21 cellular contexts compared by ENCODE assay signal in genomic region chr3:160968731-160969130, GRCh38.
DNase-seq lines count a peak whose midpoint lies in the region; ATAC-seq and TF ChIP-seq lines count a peak whose summit lies in the region.
"Had no signal": no experiment of that assay in that cellular context is flagged by ENCODE, and none has a peak within 500 bp of the region (broad histone marks: within the 10 kb centered on the region; RNA-seq: fewer than 3 reads in every experiment).

No MANE protein-coding gene starts in this region.

- no peaks in the 10 kb centered on the region for H3F3A ChIP-seq in GM23338 (replicated peaks; ENCODE audit: low read depth)

- peaks cover 13% of the 10 kb centered on the region for H3K4me1 Mint-ChIP-seq in GM23338
- H3K4me1 Mint-ChIP-seq in activated naive CD4-positive, alpha-beta T cell treated with anti-CD3 and anti-CD28 coated beads for 36 hours (ENCODE audit: low read depth) = peaks cover 6% of the 10 kb centered on the region

- H3K27ac Mint-ChIP-seq in GM23338 = no peak overlapping the region
- no peak overlapping the region for H3K27ac Mint-ChIP-seq in activated naive CD4-positive, alpha-beta T cell treated with anti-CD3 and anti-CD28 coated beads for 36 hours
- H3K27ac Mint-ChIP-seq: activated CD4-positive, alpha-beta T cell treated with anti-CD3 and anti-CD28 coated beads, Interleukin-2, amount 10 ng/mL, durations not matched to agents 7 days and 5 days; activated naive CD8-positive, alpha-beta T cell treated with anti-CD3 and anti-CD28 coated beads for 36 hours; CD8-positive, alpha-beta T cell; natural killer cell treated with Interleukin-12 subunit alpha and Interleukin-12 subunit beta and Interleukin-15 and Interleukin-18, amount 100 ng/mL, for 72 hours; stimulated activated memory B cell treated with anti-CD40 and anti-IgM and Interleukin-4, amounts not matched to agents 10 μg/mL and 1 μg/mL and 100 μg/mL, for 72 hours had no signal

- no peak overlapping the region for H3K27ac ChIP-seq in GM23338 (ENCODE audit: low read depth)
- H3K27ac ChIP-seq: thoracic aorta had no signal

- H3K4me3 Mint-ChIP-seq in GM23338 = no peak overlapping the region
- H3K4me3 Mint-ChIP-seq in activated naive CD4-positive, alpha-beta T cell treated with anti-CD3 and anti-CD28 coated beads for 36 hours = no peak overlapping the region
- H3K4me3 Mint-ChIP-seq: activated CD4-positive, alpha-beta T cell treated with anti-CD3 and anti-CD28 coated beads, Interleukin-2, amount 10 ng/mL, durations not matched to agents 7 days and 5 days; activated naive CD8-positive, alpha-beta T cell treated with anti-CD3 and anti-CD28 coated beads for 36 hours; CD8-positive, alpha-beta T cell; H9; natural killer cell treated with Interleukin-12 subunit alpha and Interleukin-12 subunit beta and Interleukin-15 and Interleukin-18, amount 100 ng/mL, for 72 hours; stimulated activated memory B cell treated with anti-CD40 and anti-IgM and Interleukin-4, amounts not matched to agents 10 μg/mL and 1 μg/mL and 100 μg/mL, for 72 hours had no signal

- H3K27me3 Mint-ChIP-seq in GM23338 (ENCODE audit: insufficient read depth, low read depth, poor library complexity) = peaks cover 2% of the 10 kb centered on the region
- no peaks in the 10 kb centered on the region for H3K27me3 Mint-ChIP-seq in activated naive CD4-positive, alpha-beta T cell treated with anti-CD3 and anti-CD28 coated beads for 36 hours (ENCODE audit: low read depth)
- H3K27me3 Mint-ChIP-seq: activated CD4-positive, alpha-beta T cell treated with anti-CD3 and anti-CD28 coated beads, Interleukin-2, amount 10 ng/mL, durations not matched to agents 7 days and 5 days; activated naive CD8-positive, alpha-beta T cell treated with anti-CD3 and anti-CD28 coated beads for 36 hours; natural killer cell treated with Interleukin-12 subunit alpha and Interleukin-12 subunit beta and Interleukin-15 and Interleukin-18, amount 100 ng/mL, for 72 hours; stimulated activated memory B cell treated with anti-CD40 and anti-IgM and Interleukin-4, amounts not matched to agents 10 μg/mL and 1 μg/mL and 100 μg/mL, for 72 hours had no signal

- peaks cover 15% of the 10 kb centered on the region for H3K4me1 ChIP-seq in GM23338 (ENCODE audit: insufficient read depth)

- H3K36me3 ChIP-seq in GM23338 (ENCODE audit: insufficient read depth) = no peaks in the 10 kb centered on the region
- H3K36me3 ChIP-seq: thoracic aorta had no signal

- DNase-seq in AG20443 (ENCODE audit: low spot score) (peak; percentile 19), GM23338 (ENCODE audit: low spot score) (peak; percentile 9), astrocyte of the spinal cord (ENCODE audit: low read depth, low spot score) (peak; percentile 38), islet precursor cell (peak; percentile 54), NAMALWA (ENCODE audit: low spot score) (no peak), NCI-H1092 (lab: John Stamatoyannopoulos, UW) (no peak)
- no peak for DNase-seq in activated naive CD4-positive, alpha-beta T cell treated with anti-CD3 and anti-CD28 coated beads for 36 hours
- DNase-seq: activated CD4-positive, alpha-beta T cell treated with anti-CD3 and anti-CD28 coated beads, Interleukin-2, amount 10 ng/mL, durations not matched to agents 7 days and 5 days; activated naive CD8-positive, alpha-beta T cell treated with anti-CD3 and anti-CD28 coated beads for 36 hours; CD8-positive, alpha-beta T cell; H9; midbrain; MV-4-11; NCI-H2029; NCI-H510A treated with DMSO at 0.1 percent for 48 hours; posterior cingulate gyrus; SIG-M5 had no signal

- ATAC-seq in GM23338 (no peak), GM18907 (IDR thresholded peaks at IDR 0.05; ENCODE audit: unreplicated experiment) (no peak)
- ATAC-seq: CD8-positive, alpha-beta T cell; natural killer cell treated with Interleukin-12 subunit alpha and Interleukin-12 subunit beta and Interleukin-15 and Interleukin-18, amount 100 ng/mL, for 72 hours; stimulated activated memory B cell treated with anti-CD40 and anti-IgM and Interleukin-4, amounts not matched to agents 10 μg/mL and 1 μg/mL and 100 μg/mL, for 72 hours had no signal

- H3K36me3 Mint-ChIP-seq in GM23338 (ENCODE audit: low read depth) = peaks cover 11% of the 10 kb centered on the region; the same call in 2 of the 3 replicates
- H3K36me3 Mint-ChIP-seq in activated naive CD4-positive, alpha-beta T cell treated with anti-CD3 and anti-CD28 coated beads for 36 hours (ENCODE audit: low read depth) = no peaks in the 10 kb centered on the region
- H3K36me3 Mint-ChIP-seq: natural killer cell treated with Interleukin-12 subunit alpha and Interleukin-12 subunit beta and Interleukin-15 and Interleukin-18, amount 100 ng/mL, for 72 hours had no signal

- CTCF ChIA-PET in activated naive CD4-positive, alpha-beta T cell treated with anti-CD3 and anti-CD28 coated beads for 36 hours (lab: Charles Lee) = no interaction called here

- intact Hi-C loops in activated naive CD4-positive, alpha-beta T cell treated with anti-CD3 and anti-CD28 coated beads for 36 hours (cut with micrococcal nuclease) = no loop called here

- H3K27me3 ChIP-seq in GM23338 (ENCODE audit: insufficient read depth) = no peaks in the 10 kb centered on the region

- no peaks in the 10 kb centered on the region for H3K9me3 Mint-ChIP-seq in GM23338
- H3K9me3 Mint-ChIP-seq in activated naive CD4-positive, alpha-beta T cell treated with anti-CD3 and anti-CD28 coated beads for 36 hours = peaks cover 2% of the 10 kb centered on the region
- H3K9me3 Mint-ChIP-seq: activated CD4-positive, alpha-beta T cell treated with anti-CD3 and anti-CD28 coated beads, Interleukin-2, amount 10 ng/mL, durations not matched to agents 7 days and 5 days; natural killer cell treated with Interleukin-12 subunit alpha and Interleukin-12 subunit beta and Interleukin-15 and Interleukin-18, amount 100 ng/mL, for 72 hours had no signal

- no peaks in the 10 kb centered on the region for H3K79me2 ChIP-seq in GM23338 (replicated peaks; ENCODE audit: insufficient read depth)

- peak overlapping the region; percentile 33; the same call in 1 of the 2 replicates for H3K4me2 ChIP-seq in GM23338

- H2AFZ ChIP-seq in GM23338 = no peak overlapping the region

- in situ Hi-C loops in astrocyte of the spinal cord (cut with HindIII; ENCODE audit: low sequenced_read_pairs) = no loop called here

- H3K9me2 ChIP-seq in GM23338 (ENCODE audit: insufficient read depth) = no peaks in the 10 kb centered on the region; the same call in 1 of the 2 replicates

- H3K4me3 ChIP-seq in GM23338 (no peak overlapping the region), astrocyte of the spinal cord (ENCODE audit: low read depth, low read length) (no peak overlapping the region)
- H3K4me3 ChIP-seq: thoracic aorta had no signal

- TF ChIP-seq CTCF in GM23338 (conservative IDR thresholded peaks at IDR 0.05; ENCODE audit: low read depth in 2 of 2) (no peak), astrocyte of the spinal cord (IDR thresholded peaks at IDR 0.05; ENCODE audit: low read depth, low read length) (no peak)

- no peaks in the 10 kb centered on the region for H4K20me1 ChIP-seq in GM23338 (replicated peaks; ENCODE audit: insufficient read depth)

Comparison
In these comparisons a context has a peak if more than half of its experiments do, and no peak if none do; other contexts are left out.
1. DNase-seq: peak in AG20443 (single experiment), GM23338 (single experiment), astrocyte of the spinal cord (single experiment) and islet precursor cell (single experiment); none in NAMALWA (single experiment), activated naive CD4-positive, alpha-beta T cell treated with anti-CD3 and anti-CD28 coated beads for 36 hours (single experiment) and NCI-H1092 (single experiment).